ENCODE assay signal across 26 cellular contexts in genomic region chr2:15908371-15908770, GRCh38. TPM values are rescaled to one million over a fixed set of nuclear protein-coding genes. Genes with fewer than 3 reads are reported as not detected.
DNase-seq lines count a peak whose midpoint lies in the region; ATAC-seq, FAIRE-seq and TF ChIP-seq lines count a peak whose summit lies in the region.
"Had no signal": no experiment of that assay in that cellular context is flagged by ENCODE, and none has a peak within 500 bp of the region (broad histone marks: within the 10 kb centered on the region; RNA-seq: fewer than 3 reads in every experiment).

No MANE protein-coding gene starts in this region.

- H3K36me3 ChIP-seq in MM.1S (replicated peaks; ENCODE audit: insufficient read depth, low read length), result no peaks in the 10 kb centered on the region
- H3K36me3 ChIP-seq: BE2C; BLaER1 treated with 17β-estradiol and CSF1 and Interleukin-3, amounts not matched to agents 10 nM and 100 nM had no signal

- TF ChIP-seq CTCF in MM.1S (IDR thresholded peaks at IDR 0.05; ENCODE audit: low read length) (no peak), VCaP (conservative IDR thresholded peaks at IDR 0.05) (no peak), osteocyte (IDR thresholded peaks at IDR 0.05) (no peak)

- no peak for ATAC-seq in GM18870 (IDR thresholded peaks at IDR 0.05; ENCODE audit: unreplicated experiment)
- ATAC-seq: A549, GM12878 had no signal

- H2AFZ ChIP-seq in MM.1S (ENCODE audit: low read length), result peak overlapping the region; percentile 36; the same call in 1 of the 2 replicates
- H2AFZ ChIP-seq: GM23248 had no signal

- no peaks in the 10 kb centered on the region for H3K36me3 Mint-ChIP-seq in osteocyte (ENCODE audit: unreplicated experiment)
- H3K36me3 Mint-ChIP-seq: CD14-positive monocyte; CD8-positive, alpha-beta memory T cell had no signal

- peaks cover 7% of the 10 kb centered on the region for H3K4me1 Mint-ChIP-seq in osteocyte (ENCODE audit: unreplicated experiment)
- H3K4me1 Mint-ChIP-seq: CD14-positive monocyte; CD8-positive, alpha-beta memory T cell had no signal

- H4K20me1 ChIP-seq in MM.1S (ENCODE audit: insufficient read depth, low read length), result no peaks in the 10 kb centered on the region
- H4K20me1 ChIP-seq: BLaER1 treated with 17β-estradiol and CSF1 and Interleukin-3, amounts not matched to agents 10 nM and 100 nM had no signal

- H3K4me3 Mint-ChIP-seq in osteocyte (ENCODE audit: unreplicated experiment), result no peak overlapping the region
- H3K4me3 Mint-ChIP-seq: CD14-positive monocyte; CD4-positive, alpha-beta T cell; CD8-positive, alpha-beta memory T cell had no signal

- H3K27me3 ChIP-seq in MM.1S (replicated peaks; ENCODE audit: insufficient read depth, low read length), result no peaks in the 10 kb centered on the region
- H3K27me3 ChIP-seq: BE2C; BLaER1 treated with 17β-estradiol and CSF1 and Interleukin-3, amounts not matched to agents 10 nM and 100 nM had no signal

- no peaks in the 10 kb centered on the region for H3K9me3 ChIP-seq in MM.1S (replicated peaks; ENCODE audit: insufficient read depth, low read length)
- H3K9me3 ChIP-seq: A549; BE2C; BLaER1 treated with 17β-estradiol and CSF1 and Interleukin-3, amounts not matched to agents 10 nM and 100 nM had no signal

- H3K27me3 Mint-ChIP-seq in osteocyte (ENCODE audit: unreplicated experiment), result peaks cover 6% of the 10 kb centered on the region

- H3F3A ChIP-seq in MM.1S (ENCODE audit: insufficient read depth, low read length), result peaks cover 11% of the 10 kb centered on the region

- no peak overlapping the region for H3K27ac Mint-ChIP-seq in osteocyte (ENCODE audit: unreplicated experiment)
- H3K27ac Mint-ChIP-seq: CD14-positive monocyte; CD4-positive, alpha-beta T cell; CD8-positive, alpha-beta memory T cell had no signal

- FAIRE-seq in GM18507 (lab: Jason Lieb, UNC), result peak; percentile 29
- no peak for FAIRE-seq in GM19239 (lab: Jason Lieb, UNC)
- FAIRE-seq: A549, D721Med, GM12878, H1 had no signal

- DNase-seq in GM18507 (ENCODE audit: extremely low spot score, insufficient read length, low read depth), result no peak
- peak; percentile 17 for DNase-seq in MM.1S
- DNase-seq in osteocyte (ENCODE audit: extremely low spot score, unreplicated experiment), result peak; percentile 19
- DNase-seq in GM19239 (ENCODE audit: insufficient read length, low spot score), result no peak
- no peak for DNase-seq in RPMI8226
- DNase-seq: 8988T; ACHN; AML-193; BE2C; CD4-positive, alpha-beta T cell; CD8-positive, alpha-beta memory T cell; DMS 273 treated with DMSO at 0.1 percent for 48 hours; DMS79; EL; GDM1; GM23248; H7; HCEC 1CT had no signal

- peak overlapping the region; percentile 2; the same call in 1 of the 2 replicates for H3K4me3 ChIP-seq in MM.1S (ENCODE audit: low read length)
- H3K4me3 ChIP-seq: A549; BLaER1 treated with 17β-estradiol and CSF1 and Interleukin-3, amounts not matched to agents 10 nM and 100 nM; GM12878; GM23248 had no signal

- peaks cover 5% of the 10 kb centered on the region for H3K9me3 Mint-ChIP-seq in osteocyte (ENCODE audit: unreplicated experiment)
- H3K9me3 Mint-ChIP-seq: CD4-positive, alpha-beta T cell had no signal

- no peaks in the 10 kb centered on the region for H3K79me2 ChIP-seq in MM.1S (ENCODE audit: low read length)

- H3K27ac ChIP-seq in MM.1S (ENCODE audit: low read length), result no peak overlapping the region
- H3K27ac ChIP-seq in VCaP, result peak overlapping the region; percentile 76; the same call in 1 of the 2 replicates
- H3K27ac ChIP-seq: A549; BLaER1 treated with 17β-estradiol and CSF1 and Interleukin-3, amounts not matched to agents 10 nM and 100 nM; GM23248 had no signal

- peaks cover 19% of the 10 kb centered on the region for H3K4me1 ChIP-seq in MM.1S (ENCODE audit: low read length)
- H3K4me1 ChIP-seq: BE2C; BLaER1 treated with 17β-estradiol and CSF1 and Interleukin-3, amounts not matched to agents 10 nM and 100 nM had no signal

- no peaks in the 10 kb centered on the region for H3K9me2 ChIP-seq in MM.1S (replicated peaks; ENCODE audit: insufficient read depth, low read length)

- no peak overlapping the region for H3K9ac ChIP-seq in MM.1S (ENCODE audit: low read length)
- H3K9ac ChIP-seq: BLaER1 treated with 17β-estradiol and CSF1 and Interleukin-3, amounts not matched to agents 10 nM and 100 nM; GM23248 had no signal

- peak overlapping the region; percentile 29; the same call in 1 of the 2 replicates for H3K4me2 ChIP-seq in MM.1S (ENCODE audit: low read depth, low read length)
- H3K4me2 ChIP-seq: A549; BLaER1 treated with 17β-estradiol and CSF1 and Interleukin-3, amounts not matched to agents 10 nM and 100 nM had no signal

RNA-seq across cellular contexts. Expression of gene MYCN, which starts 32.0 kb away (rescaled TPM):
- total RNA-seq in osteocyte, result 0.24 and 0.54 TPM in 2 replicates
- total RNA-seq: CD8-positive, alpha-beta memory T cell; GM12878; GM23248 had no signal

Comparison
In these comparisons a context has a peak if more than half of its experiments do, and no peak if none do; other contexts are left out.
1. DNase-seq: peak in MM.1S (single experiment) and osteocyte (single experiment); none in GM18507 (single experiment), GM19239 (single experiment) and RPMI8226 (single experiment).